ENCODE assay signal across 13 cellular contexts in genomic region chr10:73232887-73233286, GRCh38. TPM values are rescaled to one million over a fixed set of nuclear protein-coding genes. Genes with fewer than 3 reads are reported as not detected.
DNase-seq lines count a peak whose midpoint lies in the region; FAIRE-seq and TF ChIP-seq lines count a peak whose summit lies in the region.
"Had no signal": no experiment of that assay in that cellular context is flagged by ENCODE, and none has a peak within 500 bp of the region (broad histone marks: within the 10 kb centered on the region; RNA-seq: fewer than 3 reads in every experiment).

No MANE protein-coding gene starts in this region.

- peak; percentile 11 for TF ChIP-seq CTCF in astrocyte of the spinal cord (IDR thresholded peaks at IDR 0.05; ENCODE audit: low read depth, low read length)

- in situ Hi-C loops in KBM-7 (cut with MboI; ENCODE audit: low pct_unique_long_range_greater_than_20kb, low sequenced_read_pairs) (no loop called here), astrocyte of the spinal cord (cut with HindIII; ENCODE audit: low sequenced_read_pairs) (no loop called here)

- H3K79me1 ChIP-seq in mesendoderm (ENCODE audit: low read length) = no peaks in the 10 kb centered on the region
- peaks cover 6% of the 10 kb centered on the region for H3K79me1 ChIP-seq in mesenchymal stem cell (replicated peaks; ENCODE audit: low read length, poor library complexity, severe bottlenecking)

- H3K9ac ChIP-seq in mesendoderm (ENCODE audit: low read length) (no peak overlapping the region), mesenchymal stem cell (ENCODE audit: low read length) (no peak overlapping the region)

- no peak overlapping the region for H3K4me2 ChIP-seq in mesendoderm (ENCODE audit: low read length)
- H3K4me2 ChIP-seq in mesenchymal stem cell (ENCODE audit: low read length, poor library complexity, severe bottlenecking) = no peak overlapping the region

- no peaks in the 10 kb centered on the region for H3K9me3 ChIP-seq in mesenchymal stem cell (ENCODE audit: control insufficient read depth, low read length)
- H3K9me3 ChIP-seq: testis had no signal

- H3K27me3 ChIP-seq in mesendoderm (ENCODE audit: insufficient read depth, low read length, poor library complexity) = no peaks in the 10 kb centered on the region
- H3K27me3 ChIP-seq in mesenchymal stem cell (ENCODE audit: control insufficient read depth in 1 of 2, insufficient read depth in 1 of 2, low read length in 2 of 2) = no peaks in the 10 kb centered on the region
- H3K27me3 ChIP-seq: testis had no signal

- H2BK15ac ChIP-seq in mesendoderm (replicated peaks; ENCODE audit: low read depth) (no peak overlapping the region), mesenchymal stem cell (ENCODE audit: low read depth, poor library complexity, severe bottlenecking) (no peak overlapping the region)

- H3K56ac ChIP-seq in mesendoderm (ENCODE audit: low read length) = no peak overlapping the region

- H3K27ac ChIP-seq in mesendoderm (ENCODE audit: low read depth, low read length) = no peak overlapping the region
- H3K27ac ChIP-seq in mesenchymal stem cell (ENCODE audit: low read length, poor library complexity, severe bottlenecking) = no peak overlapping the region
- H3K27ac ChIP-seq: testis had no signal

- H3K18ac ChIP-seq in mesendoderm (ENCODE audit: low read length) = no peak overlapping the region
- no peak overlapping the region for H3K18ac ChIP-seq in mesenchymal stem cell (ENCODE audit: low read depth in 1 of 2, low read length in 2 of 2)

- no peak overlapping the region for H3K23ac ChIP-seq in mesendoderm (ENCODE audit: low read length)
- H3K23ac ChIP-seq in mesenchymal stem cell (ENCODE audit: low read length in 2 of 2) = no peak overlapping the region

- H2AK5ac ChIP-seq in mesendoderm (ENCODE audit: low read length) (no peak overlapping the region), mesenchymal stem cell (ENCODE audit: low read length, severe bottlenecking) (no peak overlapping the region)

- H3K4me1 ChIP-seq in mesendoderm (ENCODE audit: control insufficient read depth, low read depth, low read length) (no peaks in the 10 kb centered on the region), mesenchymal stem cell (ENCODE audit: control insufficient read depth, insufficient read depth, low read depth, low read length) (no peaks in the 10 kb centered on the region)
- H3K4me1 ChIP-seq: testis had no signal

- H3K4ac ChIP-seq in mesendoderm (ENCODE audit: low read depth, low read length) = no peak overlapping the region
- no peak overlapping the region for H3K4ac ChIP-seq in mesenchymal stem cell (ENCODE audit: low read depth in 1 of 2, low read length in 2 of 2)

- no peak overlapping the region for H4K91ac ChIP-seq in mesenchymal stem cell (ENCODE audit: low read length)

- TF ChIP-seq POLR2A in GM12891 (IDR thresholded peaks at IDR 0.05; ENCODE audit: low read depth, low read length) = no peak

- no peak overlapping the region for H3K14ac ChIP-seq in mesenchymal stem cell (ENCODE audit: low read length in 2 of 2)

- no peak overlapping the region for H3K4me3 ChIP-seq in astrocyte of the spinal cord (ENCODE audit: low read depth, low read length)
- no peak overlapping the region for H3K4me3 ChIP-seq in mesendoderm (ENCODE audit: low read length)
- H3K4me3 ChIP-seq in mesenchymal stem cell (ENCODE audit: insufficient read depth in 1 of 2, low read depth in 1 of 2, low read length in 2 of 2) = no peak overlapping the region
- H3K4me3 ChIP-seq: testis had no signal

- no peak for FAIRE-seq in GM12891 (lab: Jason Lieb, UNC)
- FAIRE-seq: endometrium had no signal

- H3K36me3 ChIP-seq in mesendoderm (ENCODE audit: control insufficient read depth, insufficient read depth, low read length) = no peaks in the 10 kb centered on the region
- H3K36me3 ChIP-seq in mesenchymal stem cell (ENCODE audit: control insufficient read depth in 1 of 2, insufficient read depth in 2 of 2, low read depth in 1 of 2, low read length in 2 of 2) = peaks cover 11 to 83% of the 10 kb centered on the region in 2 experiments

- DNase-seq in DMS53 (lab: John Stamatoyannopoulos, UW) (peak; percentile 16), DMS53 treated with DMSO at 0.1 percent for 48 hours (lab: John Stamatoyannopoulos, UW; ENCODE audit: unreplicated experiment) (no peak), KBM-7 (peak; percentile 67), astrocyte of the spinal cord (ENCODE audit: low read depth, low spot score) (no peak), mesendoderm (peak; percentile 27), GM12891 (ENCODE audit: insufficient read length, low spot score) (no peak), mesenchymal stem cell (no peak), nucleus accumbens (lab: John Stamatoyannopoulos, UW) (no peak)
- DNase-seq: aorta, GOT3, NCI-H2107, testis had no signal

- H4K8ac ChIP-seq in mesendoderm (ENCODE audit: low read depth, low read length) (no peak overlapping the region), mesenchymal stem cell (ENCODE audit: low read length) (no peak overlapping the region)

- no peak overlapping the region for H2BK5ac ChIP-seq in mesendoderm (ENCODE audit: low read length)
- H2BK5ac ChIP-seq in mesenchymal stem cell (ENCODE audit: low read depth, low read length, poor library complexity, severe bottlenecking) = no peak overlapping the region

- no peaks in the 10 kb centered on the region for H3K79me2 ChIP-seq in mesendoderm (ENCODE audit: control insufficient read depth, insufficient read depth, low read length)

- no peak overlapping the region for H4K5ac ChIP-seq in mesendoderm (ENCODE audit: low read length)

- H2BK120ac ChIP-seq in mesendoderm (ENCODE audit: low read depth, low read length) (no peak overlapping the region), mesenchymal stem cell (ENCODE audit: low read depth, low read length) (no peak overlapping the region)

- no peak overlapping the region for H2BK12ac ChIP-seq in mesenchymal stem cell (ENCODE audit: low read length in 2 of 2)

- H2AFZ ChIP-seq in mesenchymal stem cell (ENCODE audit: low read depth, low read length) = no peak overlapping the region

- no CpG with 5 or more reads among the region's 8 CpGs for WGBS in mesendoderm (ENCODE audit: extremely low coverage, insufficient coverage, low lambda C conversion rate)
- 97% methylated on average over 6 of the region's 8 CpGs for WGBS in mesenchymal stem cell

TF ChIP-seq in GM12891, 5 proteins besides CTCF, POLR2A, EP300 and RAD21:
- no peak for TF ChIP-seq PAX5 (IDR thresholded peaks at IDR 0.05; ENCODE audit: insufficient read depth, low read length, severe bottlenecking)
- TF ChIP-seq SPI1 (IDR thresholded peaks at IDR 0.05; ENCODE audit: low read depth, low read length) = no peak
- no peak for TF ChIP-seq POU2F2 (IDR thresholded peaks at IDR 0.05; ENCODE audit: low read depth, low read length)
- TF ChIP-seq POLR2AphosphoS5 (IDR thresholded peaks at IDR 0.05; ENCODE audit: low read depth, low read length) = no peak

RNA-seq across cellular contexts. Expression of gene DNAJC9, which starts 14.2 kb away (rescaled TPM):
- polyA plus RNA-seq in mesendoderm (2013, experiment 1 of 2) = 39.0 TPM
- polyA plus RNA-seq in mesendoderm (2013, experiment 2 of 2) = 38.7 TPM
- 24.5 TPM for polyA plus RNA-seq in GM12891 (2012; ENCODE audit: low read depth, missing spikeins)
- polyA plus RNA-seq in mesenchymal stem cell (2013, experiment 1 of 2) = 13.3 TPM
- 13.1 TPM for polyA plus RNA-seq in mesenchymal stem cell (2013, experiment 2 of 2)

RNA-seq across cellular contexts. Expression of gene MRPS16, which starts 19.6 kb away (rescaled TPM):
- 73.0 TPM for polyA plus RNA-seq in mesendoderm (2013, experiment 1 of 2)
- polyA plus RNA-seq in mesendoderm (2013, experiment 2 of 2) = 74.2 TPM
- 98.2 TPM for polyA plus RNA-seq in GM12891 (2012; ENCODE audit: low read depth, missing spikeins)
- 64.8 TPM for polyA plus RNA-seq in mesenchymal stem cell (2013, experiment 1 of 2)
- 68.9 TPM for polyA plus RNA-seq in mesenchymal stem cell (2013, experiment 2 of 2)

Comparison
In these comparisons a context has a peak if more than half of its experiments do, and no peak if none do; other contexts are left out.
1. DNase-seq: peak in DMS53 (single experiment), KBM-7 (single experiment) and mesendoderm (single experiment); none in DMS53 treated with DMSO at 0.1 percent for 48 hours (single experiment), astrocyte of the spinal cord (single experiment), GM12891 (single experiment), mesenchymal stem cell (single experiment) and nucleus accumbens (0 of 56).